ENCODE assay signal across 8 cellular contexts in the genomic region with DNA sequence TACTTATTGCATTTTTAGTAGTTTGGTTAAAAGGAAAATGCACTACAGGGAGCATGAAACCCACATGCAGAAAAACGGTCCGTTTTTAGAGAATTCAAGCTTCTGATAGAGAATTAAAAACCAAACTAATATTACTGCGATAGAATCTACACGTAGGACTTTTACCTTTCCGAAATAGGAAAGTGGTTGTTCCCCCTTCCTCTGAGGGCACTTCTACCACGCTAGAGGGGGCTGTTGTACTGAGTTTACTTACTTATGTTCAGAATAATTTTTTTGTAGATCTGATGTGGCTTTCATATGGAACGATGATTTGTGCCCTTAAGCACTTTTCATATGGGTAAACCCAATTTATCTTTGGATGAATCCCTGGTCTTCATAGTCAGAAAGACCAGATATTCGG.
DNase-seq lines count a peak whose midpoint lies in the region; ATAC-seq, FAIRE-seq and TF ChIP-seq lines count a peak whose summit lies in the region.

No MANE protein-coding gene starts in this region.

- peak; percentile 68 for TF ChIP-seq RAD21 in HepG2 (CRISPR knock-in tag; IDR thresholded peaks at IDR 0.05)

- H3F3A ChIP-seq in SU-DHL-6 (ENCODE audit: insufficient read depth), result no peaks in the 10 kb centered on the region

- no peaks in the 10 kb centered on the region for H3K36me3 Mint-ChIP-seq in activated CD8-positive, alpha-beta memory T cell treated with anti-CD3 and anti-CD28 coated beads, Interleukin-2, amount 10 ng/mL, durations not matched to agents 7 days and 5 days

- CTCF ChIA-PET in activated CD8-positive, alpha-beta memory T cell treated with anti-CD3 and anti-CD28 coated beads, Interleukin-2, amount 10 ng/mL, durations not matched to agents 7 days and 5 days (lab: Charles Lee), result interaction anchor here (0.6 to 2.3 kb wide), 7 partner anchors 8 to 846 kb away, joined by 3 to 9 read pairs (median 3); no protein-coding TSS in a partner anchor
- CTCF ChIA-PET in HepG2 (lab: Yijun Ruan, JAX; ENCODE audit: low intra/inter-chr PET ratio, low total read pairs), result interaction anchor here (0.7 to 3.1 kb wide), 5 partner anchors 225 to 297 kb away, joined by 3 to 26 read pairs (median 10); no protein-coding TSS in a partner anchor

- no peaks in the 10 kb centered on the region for H3K9me3 Mint-ChIP-seq in activated CD8-positive, alpha-beta memory T cell treated with anti-CD3 and anti-CD28 coated beads, Interleukin-2, amount 10 ng/mL, durations not matched to agents 7 days and 5 days (ENCODE audit: low read depth)
- H3K9me3 Mint-ChIP-seq in stimulated activated naive CD8-positive, alpha-beta T cell treated with anti-CD3 and anti-CD28 coated beads, Interleukin-15, amount 100 ng/mL, for 72 hours, result no peaks in the 10 kb centered on the region

- no TSS peak for BruUV-seq in HepG2 (replicated peaks; lab: Mats Ljungman, UMichigan)

- H3K4me2 ChIP-seq in SU-DHL-6 (ENCODE audit: low read depth, low read length, poor library complexity, severe bottlenecking) (no peak overlapping the region), HepG2 (ENCODE audit: low read depth, low read length) (no peak overlapping the region)

- peak; percentile 49 for ATAC-seq in activated CD8-positive, alpha-beta memory T cell treated with anti-CD3 and anti-CD28 coated beads, Interleukin-2, amount 10 ng/mL, durations not matched to agents 7 days and 5 days
- ATAC-seq in HepG2, result peak; percentile 83
- peak; percentile 56 for ATAC-seq in stimulated activated naive CD8-positive, alpha-beta T cell treated with anti-CD3 and anti-CD28 coated beads, Interleukin-15, amount 100 ng/mL, for 72 hours
- ATAC-seq in GM18873 (IDR thresholded peaks at IDR 0.05; ENCODE audit: low FRiP score, unreplicated experiment), result no peak

- in situ Hi-C loops in HepG2 (cut with HindIII; ENCODE audit: extremely low pct_ligation_motif_present, low pct_unique_long_range_greater_than_20kb), result loop anchor here (5.0 kb wide), 1 partner anchor 224 kb away; no protein-coding TSS in a partner anchor

- H3K4me3 ChIP-seq in SU-DHL-6 (ENCODE audit: insufficient read depth, low read length, poor library complexity, severe bottlenecking), result no peak overlapping the region
- H3K4me3 ChIP-seq in HepG2 (replicated peaks in 1 of 3; ENCODE audit: insufficient read depth in 1 of 3, low read depth in 2 of 3, low read length in 3 of 3), result no peak overlapping the region

- intact Hi-C loops in HepG2 (cut with micrococcal nuclease; ENCODE audit: unreplicated experiment), result loop anchor here (1.0 to 5.0 kb wide), 6 partner anchors 226 to 493 kb away; no protein-coding TSS in a partner anchor

- H3K27ac ChIP-seq in SU-DHL-6 (ENCODE audit: low read depth, low read length) (no peak overlapping the region), caudate nucleus (ENCODE audit: low read depth, low read length) (peak overlapping the region; percentile 58), HepG2 (ENCODE audit: extremely low read length, insufficient read depth, low read length) (no peak overlapping the region)

- peak; percentile 56 for DNase-seq in activated CD8-positive, alpha-beta memory T cell treated with anti-CD3 and anti-CD28 coated beads, Interleukin-2, amount 10 ng/mL, durations not matched to agents 7 days and 5 days
- DNase-seq in activated CD8-positive, alpha-beta memory T cell treated with anti-CD3 and anti-CD28 coated beads for 24 hours, result no peak
- peak; percentile 66 for DNase-seq in NCI-H1092 treated with DMSO at 0.1 percent for 48 hours (lab: John Stamatoyannopoulos, UW)
- peak in 6 of 61 donors; percentile 2 to 45 (median 16) for DNase-seq in caudate nucleus (lab: John Stamatoyannopoulos, UW)
- DNase-seq in HepG2 (ENCODE audit: low spot score), result peak; percentile 59
- peak; percentile 41 to 42 for DNase-seq in stimulated activated naive CD8-positive, alpha-beta T cell treated with anti-CD3 and anti-CD28 coated beads, Interleukin-15, amount 100 ng/mL, for 72 hours

- H3K27me3 ChIP-seq in SU-DHL-6 (ENCODE audit: low read length) (no peaks in the 10 kb centered on the region), HepG2 (ENCODE audit: control insufficient read depth in 1 of 2, insufficient read depth in 2 of 2, low read length in 2 of 2) (no peaks in the 10 kb centered on the region)

- H3K9me2 ChIP-seq in SU-DHL-6 (replicated peaks; ENCODE audit: insufficient read depth, low read length), result no peaks in the 10 kb centered on the region

- H2AFZ ChIP-seq in SU-DHL-6 (ENCODE audit: low read depth, low read length, severe bottlenecking) (no peak overlapping the region), HepG2 (ENCODE audit: low read length) (no peak overlapping the region)

- peak; percentile 59 for FAIRE-seq in HepG2 (lab: Jason Lieb, UNC)

- H3K4me3 Mint-ChIP-seq in activated CD8-positive, alpha-beta memory T cell treated with anti-CD3 and anti-CD28 coated beads, Interleukin-2, amount 10 ng/mL, durations not matched to agents 7 days and 5 days, result no peak overlapping the region
- no peak overlapping the region for H3K4me3 Mint-ChIP-seq in stimulated activated naive CD8-positive, alpha-beta T cell treated with anti-CD3 and anti-CD28 coated beads, Interleukin-15, amount 100 ng/mL, for 72 hours

- H3K79me2 ChIP-seq in SU-DHL-6 (ENCODE audit: insufficient read depth, low read length) (no peaks in the 10 kb centered on the region), HepG2 (ENCODE audit: insufficient read depth, low read length) (no peaks in the 10 kb centered on the region)

- POLR2A ChIA-PET in HepG2 (lab: Yijun Ruan, JAX), result no interaction called here

- peaks cover 18% of the 10 kb centered on the region for H3K27me3 Mint-ChIP-seq in activated CD8-positive, alpha-beta memory T cell treated with anti-CD3 and anti-CD28 coated beads, Interleukin-2, amount 10 ng/mL, durations not matched to agents 7 days and 5 days
- H3K27me3 Mint-ChIP-seq in stimulated activated naive CD8-positive, alpha-beta T cell treated with anti-CD3 and anti-CD28 coated beads, Interleukin-15, amount 100 ng/mL, for 72 hours, result peaks cover 25% of the 10 kb centered on the region

- no peak for TF ChIP-seq POLR2A in HepG2 (IDR thresholded peaks at IDR 0.05; ENCODE audit: insufficient read depth in 1 of 2, low read depth in 2 of 2, low read length in 2 of 2)

- H3K9me3 ChIP-seq in SU-DHL-6 (ENCODE audit: insufficient read depth, low read length) (no peaks in the 10 kb centered on the region), HepG2 (ENCODE audit: low read length) (no peaks in the 10 kb centered on the region)

- no peaks in the 10 kb centered on the region for H4K20me1 ChIP-seq in SU-DHL-6 (ENCODE audit: low read depth, low read length)
- H4K20me1 ChIP-seq in HepG2 (ENCODE audit: insufficient read depth, low read length), result no peaks in the 10 kb centered on the region

- no peak for TF ChIP-seq EP300 in HepG2 (IDR thresholded peaks at IDR 0.05; ENCODE audit: low read depth in 2 of 2, low read length in 2 of 2)
- no peak for TF ChIP-seq EP300 in HepG2 (CRISPR knock-in tag; IDR thresholded peaks at IDR 0.05; ENCODE audit: borderline replicate concordance)

- peaks cover 3% of the 10 kb centered on the region for H3K4me1 Mint-ChIP-seq in activated CD8-positive, alpha-beta memory T cell treated with anti-CD3 and anti-CD28 coated beads, Interleukin-2, amount 10 ng/mL, durations not matched to agents 7 days and 5 days
- peaks cover 5% of the 10 kb centered on the region for H3K4me1 Mint-ChIP-seq in stimulated activated naive CD8-positive, alpha-beta T cell treated with anti-CD3 and anti-CD28 coated beads, Interleukin-15, amount 100 ng/mL, for 72 hours

- 6% methylated on average over 8 of the region's 8 CpGs for WGBS in HepG2 (ENCODE audit: low lambda C conversion rate)

- H3K4me1 ChIP-seq in HepG2 (ENCODE audit: insufficient read depth, low read length), result no peaks in the 10 kb centered on the region

- H3K9ac ChIP-seq in SU-DHL-6 (ENCODE audit: low read length), result no peak overlapping the region
- H3K9ac ChIP-seq in HepG2 (ENCODE audit: insufficient read depth, low read depth, low read length), result no peak overlapping the region

- no peak overlapping the region for H3K27ac Mint-ChIP-seq in activated CD8-positive, alpha-beta memory T cell treated with anti-CD3 and anti-CD28 coated beads, Interleukin-2, amount 10 ng/mL, durations not matched to agents 7 days and 5 days
- H3K27ac Mint-ChIP-seq in stimulated activated naive CD8-positive, alpha-beta T cell treated with anti-CD3 and anti-CD28 coated beads, Interleukin-15, amount 100 ng/mL, for 72 hours, result no peak overlapping the region

- H3K36me3 ChIP-seq in SU-DHL-6 (ENCODE audit: low read length) (no peaks in the 10 kb centered on the region), HepG2 (replicated peaks in 1 of 2; ENCODE audit: control insufficient read depth in 1 of 2, insufficient read depth in 2 of 2, low read length in 2 of 2) (no peaks in the 10 kb centered on the region)

- TF ChIP-seq CTCF in SU-DHL-6 (IDR thresholded peaks at IDR 0.05; ENCODE audit: insufficient read depth, low read length, poor library complexity, severe bottlenecking), result peak; percentile 47
- TF ChIP-seq CTCF in HepG2 (CRISPR knock-in tag; IDR thresholded peaks at IDR 0.05), result peak; percentile 76

TF ChIP-seq in HepG2, 621 proteins besides CTCF, POLR2A, EP300 and RAD21 (continues in another document):
- TF ChIP-seq, protein P1, sequence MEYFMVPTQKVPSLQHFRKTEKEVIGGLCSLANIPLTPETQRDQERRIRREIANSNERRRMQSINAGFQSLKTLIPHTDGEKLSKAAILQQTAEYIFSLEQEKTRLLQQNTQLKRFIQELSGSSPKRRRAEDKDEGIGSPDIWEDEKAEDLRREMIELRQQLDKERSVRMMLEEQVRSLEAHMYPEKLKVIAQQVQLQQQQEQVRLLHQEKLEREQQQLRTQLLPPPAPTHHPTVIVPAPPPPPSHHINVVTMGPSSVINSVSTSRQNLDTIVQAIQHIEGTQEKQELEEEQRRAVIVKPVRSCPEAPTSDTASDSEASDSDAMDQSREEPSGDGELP (IDR thresholded peaks at IDR 0.05; ENCODE audit: borderline replicate concordance, low read depth), result no peak
- TF ChIP-seq, protein P2, sequence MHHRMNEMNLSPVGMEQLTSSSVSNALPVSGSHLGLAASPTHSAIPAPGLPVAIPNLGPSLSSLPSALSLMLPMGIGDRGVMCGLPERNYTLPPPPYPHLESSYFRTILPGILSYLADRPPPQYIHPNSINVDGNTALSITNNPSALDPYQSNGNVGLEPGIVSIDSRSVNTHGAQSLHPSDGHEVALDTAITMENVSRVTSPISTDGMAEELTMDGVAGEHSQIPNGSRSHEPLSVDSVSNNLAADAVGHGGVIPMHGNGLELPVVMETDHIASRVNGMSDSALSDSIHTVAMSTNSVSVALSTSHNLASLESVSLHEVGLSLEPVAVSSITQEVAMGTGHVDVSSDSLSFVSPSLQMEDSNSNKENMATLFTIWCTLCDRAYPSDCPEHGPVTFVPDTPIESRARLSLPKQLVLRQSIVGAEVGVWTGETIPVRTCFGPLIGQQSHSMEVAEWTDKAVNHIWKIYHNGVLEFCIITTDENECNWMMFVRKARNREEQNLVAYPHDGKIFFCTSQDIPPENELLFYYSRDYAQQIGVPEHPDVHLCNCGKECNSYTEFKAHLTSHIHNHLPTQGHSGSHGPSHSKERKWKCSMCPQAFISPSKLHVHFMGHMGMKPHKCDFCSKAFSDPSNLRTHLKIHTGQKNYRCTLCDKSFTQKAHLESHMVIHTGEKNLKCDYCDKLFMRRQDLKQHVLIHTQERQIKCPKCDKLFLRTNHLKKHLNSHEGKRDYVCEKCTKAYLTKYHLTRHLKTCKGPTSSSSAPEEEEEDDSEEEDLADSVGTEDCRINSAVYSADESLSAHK (CRISPR knock-in tag; IDR thresholded peaks at IDR 0.05; ENCODE audit: borderline replicate concordance), result no peak
- no peak for TF ChIP-seq SNAPC2 (CRISPR knock-in tag; IDR thresholded peaks at IDR 0.05)
